ENCODE assay signal across 9 cellular contexts in genomic region chr20:3115190-3116107, GRCh38. TPM values are rescaled to one million over a fixed set of nuclear protein-coding genes. Genes with fewer than 3 reads are reported as not detected.
DNase-seq lines count a peak whose midpoint lies in the region; ATAC-seq, FAIRE-seq and TF ChIP-seq lines count a peak whose summit lies in the region.
"Had no signal": no experiment of that assay in that cellular context is flagged by ENCODE, and none has a peak within 500 bp of the region (broad histone marks: within the 10 kb centered on the region; RNA-seq: fewer than 3 reads in every experiment).

No MANE protein-coding gene starts in this region.

- POLR2A ChIA-PET in endothelial cell of umbilical vein (lab: Charles Lee), result no interaction called here

- dilution Hi-C loops in endothelial cell of umbilical vein (cut with MboI; ENCODE audit: extremely low pct_ligation_motif_present, low sequenced_read_pairs), result no loop called here

- peak; percentile 86 for FAIRE-seq in endothelial cell of umbilical vein (lab: Jason Lieb, UNC)

- H4K20me1 ChIP-seq in endothelial cell of umbilical vein (replicated peaks; ENCODE audit: control insufficient read depth, extremely low read depth, insufficient read depth, low read length), result no peaks in the 10 kb centered on the region

- no peaks in the 10 kb centered on the region for H3K9me1 ChIP-seq in endothelial cell of umbilical vein (replicated peaks; ENCODE audit: control insufficient read depth, extremely low read depth, insufficient read depth, low read length)

- peaks cover 22% of the 10 kb centered on the region for H3K4me1 Mint-ChIP-seq in activated T-cell treated with anti-CD3 and anti-CD28 coated beads, Interleukin-2, amount 50 U/mL, for 24 hours (ENCODE audit: low read depth)
- peaks cover 20% of the 10 kb centered on the region for H3K4me1 Mint-ChIP-seq in activated T-cell treated with anti-CD3 and anti-CD28 coated beads, Interleukin-2, amount 50 U/mL, for 4 hours (ENCODE audit: low read depth)

- H3K36me3 Mint-ChIP-seq in activated T-cell treated with anti-CD3 and anti-CD28 coated beads, Interleukin-2, amount 50 U/mL, for 24 hours (ENCODE audit: low read depth), result peaks cover 34% of the 10 kb centered on the region
- peaks cover 21% of the 10 kb centered on the region for H3K36me3 Mint-ChIP-seq in activated T-cell treated with anti-CD3 and anti-CD28 coated beads, Interleukin-2, amount 50 U/mL, for 4 hours (ENCODE audit: insufficient read depth)

- TF ChIP-seq CTCF in endothelial cell of umbilical vein (IDR thresholded peaks at IDR 0.05; ENCODE audit: extremely low read depth in 1 of 2, insufficient read depth in 1 of 2, low read depth in 1 of 2, low read length in 2 of 2), result peak; percentile 64 to 76
- peak; percentile 72 for TF ChIP-seq CTCF in mucosa of descending colon (IDR thresholded peaks at IDR 0.05)

- no peaks in the 10 kb centered on the region for H3K9me3 Mint-ChIP-seq in activated T-cell treated with anti-CD3 and anti-CD28 coated beads, Interleukin-2, amount 50 U/mL, for 24 hours
- H3K9me3 Mint-ChIP-seq in activated T-cell treated with anti-CD3 and anti-CD28 coated beads, Interleukin-2, amount 50 U/mL, for 4 hours, result no peaks in the 10 kb centered on the region
- H3K9me3 Mint-ChIP-seq: dendritic cell treated with granulocyte-macrophage colony-stimulating factor and Interleukin-4, amounts not matched to agents 40 ng/mL and 50 ng/mL, for 4 days had no signal

- TF ChIP-seq POLR2A in endothelial cell of umbilical vein (IDR thresholded peaks at IDR 0.05; ENCODE audit: low read depth, low read length), result no peak

- H3K27me3 Mint-ChIP-seq in activated T-cell treated with anti-CD3 and anti-CD28 coated beads, Interleukin-2, amount 50 U/mL, for 24 hours, result no peaks in the 10 kb centered on the region
- H3K27me3 Mint-ChIP-seq in activated T-cell treated with anti-CD3 and anti-CD28 coated beads, Interleukin-2, amount 50 U/mL, for 4 hours (ENCODE audit: low read depth), result no peaks in the 10 kb centered on the region
- H3K27me3 Mint-ChIP-seq: dendritic cell treated with granulocyte-macrophage colony-stimulating factor and Interleukin-4, amounts not matched to agents 40 ng/mL and 50 ng/mL, for 4 days had no signal

- H3K9ac ChIP-seq in endothelial cell of umbilical vein (replicated peaks; ENCODE audit: extremely low read depth, insufficient read depth, low read length), result no peak overlapping the region

- DNase-seq in activated T-cell treated with anti-CD3 and anti-CD28 coated beads, Interleukin-2, amount 50 U/mL, for 24 hours, result peak; percentile 58
- DNase-seq in activated T-cell treated with anti-CD3 and anti-CD28 coated beads, Interleukin-2, amount 50 U/mL, for 4 hours, result no peak
- DNase-seq in LHCN-M2 (ENCODE audit: low read depth) (peak; percentile 46), endothelial cell of umbilical vein (ENCODE audit: low read depth, low spot score) (peak; percentile 44), mucosa of descending colon (peak in 1 of 3 donors; percentile 15), GOT3 (lab: John Stamatoyannopoulos, UW) (no peak)

- no peaks in the 10 kb centered on the region for H3K79me2 ChIP-seq in endothelial cell of umbilical vein (ENCODE audit: control insufficient read depth, insufficient read depth, low read length)

- CTCF ChIA-PET in endothelial cell of umbilical vein (lab: Charles Lee), result interaction anchor here (1.0 to 4.6 kb wide), 3 partner anchors 14 to 63 kb away, joined by 3 to 59 read pairs (median 3); no protein-coding TSS in a partner anchor

- intact Hi-C loops in endothelial cell of umbilical vein (cut with micrococcal nuclease), result loop anchor here (1.0 kb wide), 1 partner anchor 61 kb away; no protein-coding TSS in a partner anchor
- intact Hi-C loops in mucosa of descending colon (cut with DNase I, micrococcal nuclease), result loop anchor here in 1 of 2 donors (10.0 kb wide), 1 partner anchor 61 kb away; no protein-coding TSS in a partner anchor

- H3K9me3 ChIP-seq in endothelial cell of umbilical vein (replicated peaks; ENCODE audit: control insufficient read depth, insufficient read depth, low read length), result no peaks in the 10 kb centered on the region
- H3K9me3 ChIP-seq in mucosa of descending colon, result no peaks in the 10 kb centered on the region

- no peak overlapping the region for H3K4me3 ChIP-seq in endothelial cell of umbilical vein (replicated peaks in 1 of 3; ENCODE audit: insufficient read depth in 1 of 3, low read depth in 1 of 3, low read length in 3 of 3)
- no peak overlapping the region for H3K4me3 ChIP-seq in mucosa of descending colon

- no peak overlapping the region for H3K4me2 ChIP-seq in endothelial cell of umbilical vein (ENCODE audit: insufficient read depth, low read length)

- H3K27me3 ChIP-seq in endothelial cell of umbilical vein (ENCODE audit: control insufficient read depth in 2 of 2, insufficient read depth in 2 of 2, low read length in 2 of 2), result no peaks in the 10 kb centered on the region

- no peaks in the 10 kb centered on the region for H3K36me3 ChIP-seq in endothelial cell of umbilical vein (ENCODE audit: control insufficient read depth in 2 of 2, extremely low read depth in 1 of 2, insufficient read depth in 2 of 2, low read length in 2 of 2)
- no peaks in the 10 kb centered on the region for H3K36me3 ChIP-seq in mucosa of descending colon (ENCODE audit: low read depth)

- no peak for ATAC-seq in activated T-cell treated with anti-CD3 and anti-CD28 coated beads, Interleukin-2, amount 50 U/mL, for 4 hours
- ATAC-seq in SK-N-SH treated with all-trans-retinoic acid at 6 μM for 48 hours, result peak; percentile 83
- peak; percentile 78 for ATAC-seq in mucosa of descending colon
- ATAC-seq in GM18520 (IDR thresholded peaks at IDR 0.05; ENCODE audit: unreplicated experiment), result no peak

- H3K27ac ChIP-seq in endothelial cell of umbilical vein (ENCODE audit: insufficient read depth, low read depth, low read length), result no peak overlapping the region

- no TSS peak for BruUV-seq in endothelial cell of umbilical vein (replicated peaks; lab: Mats Ljungman, UMichigan)

- no peak overlapping the region for H3K4me3 Mint-ChIP-seq in activated T-cell treated with anti-CD3 and anti-CD28 coated beads, Interleukin-2, amount 50 U/mL, for 24 hours
- H3K4me3 Mint-ChIP-seq in activated T-cell treated with anti-CD3 and anti-CD28 coated beads, Interleukin-2, amount 50 U/mL, for 4 hours, result no peak overlapping the region
- H3K4me3 Mint-ChIP-seq: dendritic cell treated with granulocyte-macrophage colony-stimulating factor and Interleukin-4, amounts not matched to agents 40 ng/mL and 50 ng/mL, for 4 days had no signal

- H3K4me1 ChIP-seq in endothelial cell of umbilical vein (ENCODE audit: control insufficient read depth, extremely low read depth, insufficient read depth, low read length), result no peaks in the 10 kb centered on the region
- no peaks in the 10 kb centered on the region for H3K4me1 ChIP-seq in mucosa of descending colon (ENCODE audit: low read depth)

- no peak overlapping the region for H2AFZ ChIP-seq in endothelial cell of umbilical vein (ENCODE audit: low read depth, low read length)

- H3K27ac Mint-ChIP-seq in activated T-cell treated with anti-CD3 and anti-CD28 coated beads, Interleukin-2, amount 50 U/mL, for 24 hours, result no peak overlapping the region
- H3K27ac Mint-ChIP-seq: dendritic cell treated with granulocyte-macrophage colony-stimulating factor and Interleukin-4, amounts not matched to agents 40 ng/mL and 50 ng/mL, for 4 days had no signal

RNA-seq across cellular contexts. Expression of gene AVP, which starts 30.9 kb away (rescaled TPM):
- not detected for total RNA-seq in activated T-cell treated with anti-CD3 and anti-CD28 coated beads, Interleukin-2, amount 50 U/mL, for 4 hours
- total RNA-seq in LHCN-M2 (2014; rRNA removed), result not detected in 2 replicates
- not detected for polyA plus RNA-seq in LHCN-M2 (2012)
- not detected in 2 replicates for total RNA-seq in endothelial cell of umbilical vein
- polyA plus RNA-seq in endothelial cell of umbilical vein, result not detected in 2 replicates
- not detected in 2 replicates for polyA plus RNA-seq in endothelial cell of umbilical vein (2011; cell fraction: cytosol; rRNA removed)
- polyA plus RNA-seq in endothelial cell of umbilical vein (2011; cell fraction: nucleus; rRNA removed), result not detected in 2 replicates
- not detected in 2 replicates for polyA plus RNA-seq in endothelial cell of umbilical vein (2012)
- polyA minus RNA-seq in endothelial cell of umbilical vein, result not detected in 2 replicates
- polyA minus RNA-seq in endothelial cell of umbilical vein (2011; cell fraction: cytosol; rRNA and poly(A)+ RNA removed), result not detected
- polyA minus RNA-seq in endothelial cell of umbilical vein (2011; cell fraction: nucleus; rRNA and poly(A)+ RNA removed), result not detected in 2 replicates
- total RNA-seq in mucosa of descending colon, result not detected

RNA-seq across cellular contexts. Expression of gene OXT, which starts 44.0 kb away (rescaled TPM):
- total RNA-seq in activated T-cell treated with anti-CD3 and anti-CD28 coated beads, Interleukin-2, amount 50 U/mL, for 4 hours, result under 1 TPM in 1 of 3 donors, not detected in 2; 0.60 TPM
- total RNA-seq in LHCN-M2 (2014; rRNA removed) (not detected in 2 replicates), endothelial cell of umbilical vein (not detected in 2 replicates), mucosa of descending colon (under 1 TPM in 1 of 3 donors, not detected in 2; 0.66 TPM)
- not detected for polyA plus RNA-seq in LHCN-M2 (2012)
- polyA plus RNA-seq in endothelial cell of umbilical vein, result not detected in 2 replicates
- not detected in 2 replicates for polyA plus RNA-seq in endothelial cell of umbilical vein (2011; cell fraction: cytosol; rRNA removed)
- not detected in 2 replicates for polyA plus RNA-seq in endothelial cell of umbilical vein (2011; cell fraction: nucleus; rRNA removed)
- polyA plus RNA-seq in endothelial cell of umbilical vein (2012), result not detected in 2 replicates
- polyA minus RNA-seq in endothelial cell of umbilical vein, result not detected in 2 replicates
- polyA minus RNA-seq in endothelial cell of umbilical vein (2011; cell fraction: cytosol; rRNA and poly(A)+ RNA removed), result not detected
- polyA minus RNA-seq in endothelial cell of umbilical vein (2011; cell fraction: nucleus; rRNA and poly(A)+ RNA removed), result not detected in 2 replicates

RNA-seq across cellular contexts. Expression of gene FASTKD5, which starts 44.2 kb away (rescaled TPM):
- total RNA-seq in activated T-cell treated with anti-CD3 and anti-CD28 coated beads, Interleukin-2, amount 50 U/mL, for 4 hours, result 10 to 100 TPM; 27.7 to 29.9 (median 28.0) TPM
- total RNA-seq in LHCN-M2 (2014; rRNA removed) (22.9 and 24.7 TPM in 2 replicates), endothelial cell of umbilical vein (15.0 and 15.7 TPM in 2 replicates), mucosa of descending colon (10 to 100 TPM; 15.5 to 17.7 (median 16.0) TPM)
- 7.6 TPM for polyA plus RNA-seq in LHCN-M2 (2012)
- 8.5 and 10.8 TPM in 2 replicates for polyA plus RNA-seq in endothelial cell of umbilical vein
- 12.1 and 13.1 TPM in 2 replicates for polyA plus RNA-seq in endothelial cell of umbilical vein (2011; cell fraction: cytosol; rRNA removed)
- 12.3 and 14.8 TPM in 2 replicates for polyA plus RNA-seq in endothelial cell of umbilical vein (2011; cell fraction: nucleus; rRNA removed)
- polyA plus RNA-seq in endothelial cell of umbilical vein (2012), result 16.1 and 17.8 TPM in 2 replicates
- 22.6 and 23.8 TPM in 2 replicates for polyA minus RNA-seq in endothelial cell of umbilical vein
- 13.5 TPM for polyA minus RNA-seq in endothelial cell of umbilical vein (2011; cell fraction: cytosol; rRNA and poly(A)+ RNA removed)
- 16.9 and 21.4 TPM in 2 replicates for polyA minus RNA-seq in endothelial cell of umbilical vein (2011; cell fraction: nucleus; rRNA and poly(A)+ RNA removed)

RNA-seq across cellular contexts. Expression of gene UBOX5, which starts 44.2 kb away (rescaled TPM):
- 1 to 10 TPM; 4.1 to 5.7 (median 5.2) TPM for total RNA-seq in activated T-cell treated with anti-CD3 and anti-CD28 coated beads, Interleukin-2, amount 50 U/mL, for 4 hours
- total RNA-seq in LHCN-M2 (2014; rRNA removed), result 5.1 and 5.3 TPM in 2 replicates
- polyA plus RNA-seq in LHCN-M2 (2012), result 4.1 TPM
- 5.1 and 5.8 TPM in 2 replicates for total RNA-seq in endothelial cell of umbilical vein
- polyA plus RNA-seq in endothelial cell of umbilical vein, result 3.5 and 4.6 TPM in 2 replicates
- 3.2 and 3.6 TPM in 2 replicates for polyA plus RNA-seq in endothelial cell of umbilical vein (2011; cell fraction: cytosol; rRNA removed)
- 2.8 and 3.2 TPM in 2 replicates for polyA plus RNA-seq in endothelial cell of umbilical vein (2011; cell fraction: nucleus; rRNA removed)
- polyA plus RNA-seq in endothelial cell of umbilical vein (2012), result 2.5 and 3.3 TPM in 2 replicates
- polyA minus RNA-seq in endothelial cell of umbilical vein, result 4.0 and 5.3 TPM in 2 replicates
- polyA minus RNA-seq in endothelial cell of umbilical vein (2011; cell fraction: cytosol; rRNA and poly(A)+ RNA removed), result 1.7 TPM
- polyA minus RNA-seq in endothelial cell of umbilical vein (2011; cell fraction: nucleus; rRNA and poly(A)+ RNA removed), result 1.9 and 2.0 TPM in 2 replicates
- total RNA-seq in mucosa of descending colon, result 1 to 10 TPM; 5.9 to 9.2 (median 8.5) TPM

RNA-seq across cellular contexts. Expression of gene LZTS3, which starts 57.9 kb away (rescaled TPM):
- total RNA-seq in activated T-cell treated with anti-CD3 and anti-CD28 coated beads, Interleukin-2, amount 50 U/mL, for 4 hours, result 1 to 10 TPM in 1 of 3 donors, under 1 TPM in 2; 0.46 to 1.1 (median 0.61) TPM
- total RNA-seq in LHCN-M2 (2014; rRNA removed) (5.5 and 6.7 TPM in 2 replicates), endothelial cell of umbilical vein (3.6 and 4.5 TPM in 2 replicates), mucosa of descending colon (1 to 10 TPM; 4.2 to 9.9 (median 8.0) TPM)
- 3.9 TPM for polyA plus RNA-seq in LHCN-M2 (2012)
- polyA plus RNA-seq in endothelial cell of umbilical vein, result 5.7 and 7.3 TPM in 2 replicates
- 3.7 and 5.4 TPM in 2 replicates for polyA plus RNA-seq in endothelial cell of umbilical vein (2011; cell fraction: cytosol; rRNA removed)
- polyA plus RNA-seq in endothelial cell of umbilical vein (2011; cell fraction: nucleus; rRNA removed), result 7.3 and 9.8 TPM in 2 replicates
- 2.2 and 3.5 TPM in 2 replicates for polyA plus RNA-seq in endothelial cell of umbilical vein (2012)
- polyA minus RNA-seq in endothelial cell of umbilical vein, result 5.6 and 7.0 TPM in 2 replicates
- 1.1 TPM for polyA minus RNA-seq in endothelial cell of umbilical vein (2011; cell fraction: cytosol; rRNA and poly(A)+ RNA removed)
- 2.8 and 3.2 TPM in 2 replicates for polyA minus RNA-seq in endothelial cell of umbilical vein (2011; cell fraction: nucleus; rRNA and poly(A)+ RNA removed)

Comparison
In these comparisons a context has a peak if more than half of its experiments do, and no peak if none do; other contexts are left out.
1. DNase-seq: peak in activated T-cell treated with anti-CD3 and anti-CD28 coated beads, Interleukin-2, amount 50 U/mL, for 24 hours (single experiment), LHCN-M2 (single experiment) and endothelial cell of umbilical vein (single experiment); none in activated T-cell treated with anti-CD3 and anti-CD28 coated beads, Interleukin-2, amount 50 U/mL, for 4 hours (single experiment) and GOT3 (single experiment).
2. ATAC-seq: peak in SK-N-SH treated with all-trans-retinoic acid at 6 μM for 48 hours (single experiment) and mucosa of descending colon (single experiment); none in activated T-cell treated with anti-CD3 and anti-CD28 coated beads, Interleukin-2, amount 50 U/mL, for 4 hours (0 of 2) and GM18520 (single experiment).